8 cellular contexts compared by ENCODE assay signal in genomic region chr20:44886828-44887227, GRCh38. TPM values are rescaled to one million over a fixed set of nuclear protein-coding genes. Genes with fewer than 3 reads are reported as not detected.
DNase-seq lines count a peak whose midpoint lies in the region; ATAC-seq and TF ChIP-seq lines count a peak whose summit lies in the region.

No MANE protein-coding gene starts in this region.

- H3K27ac Mint-ChIP-seq in activated CD4-positive, alpha-beta memory T cell treated with anti-CD3 and anti-CD28 coated beads for 36 hours, result peak overlapping the region; percentile 82

- H3K79me2 ChIP-seq in HCT116 (ENCODE audit: insufficient read depth, low read length) (peaks cover 64% of the 10 kb centered on the region), hepatocyte (peaks cover 62% of the 10 kb centered on the region)

- no peak for TF ChIP-seq RAD21 in HCT116 (IDR thresholded peaks at IDR 0.05; ENCODE audit: low read depth)

- DNase-seq in HCT116 (ENCODE audit: low read depth, low spot score), result no peak
- DNase-seq in activated CD4-positive, alpha-beta memory T cell treated with anti-CD3 and anti-CD28 coated beads for 36 hours, result no peak
- no peak for DNase-seq in hepatocyte (ENCODE audit: low spot score)
- no peak for DNase-seq in stimulated activated CD4-positive, alpha-beta T cell treated with anti-CD3 and anti-CD28 coated beads, Interleukin-2, amount 100 ng/mL, for 24 hours
- DNase-seq in mesenteric fat pad (ENCODE audit: low spot score), result no peak
- no peak for DNase-seq in HuH-7 (ENCODE audit: low spot score)

- H3K4me3 ChIP-seq in HCT116 (replicated peaks in 1 of 2; ENCODE audit: low read depth in 1 of 2, low read length in 2 of 2) (peak overlapping the region; percentile 62 to 79), hepatocyte (peak overlapping the region; percentile 61), skeletal muscle tissue (ENCODE audit: low read length in 3 of 3) (peak overlapping the region; percentile 85 to 90 (median 90))

- peaks cover 18 to 32% of the 10 kb centered on the region in 2 experiments; a peak in 3 of 4 replicates for H3K4me1 ChIP-seq in HCT116 (ENCODE audit: control insufficient read depth in 1 of 2, insufficient read depth in 2 of 2, low read length in 2 of 2)
- peaks cover 13% of the 10 kb centered on the region for H3K4me1 ChIP-seq in hepatocyte (ENCODE audit: insufficient read depth)
- H3K4me1 ChIP-seq in skeletal muscle tissue (ENCODE audit: control insufficient read depth in 3 of 3, insufficient read depth in 3 of 3, low read length in 3 of 3), result peaks cover 18 to 31% (median 30%) of the 10 kb centered on the region in 3 donors

- 15% methylated on average over 2 of the region's 2 CpGs for WGBS in hepatocyte (ENCODE audit: low lambda C conversion rate, missing lambda C conversion rate)

- intact Hi-C loops in HCT116 (cut with micrococcal nuclease), result no loop called here
- intact Hi-C loops in activated CD4-positive, alpha-beta memory T cell treated with anti-CD3 and anti-CD28 coated beads for 36 hours (cut with micrococcal nuclease), result loop anchor here (10.0 kb wide), 1 partner anchor 672 kb away; the partner anchor contains the start of gene OSER1

- H4K20me1 ChIP-seq in HCT116 (ENCODE audit: insufficient read depth) (peaks cover 37% of the 10 kb centered on the region), hepatocyte (ENCODE audit: insufficient read depth, poor library complexity, severe bottlenecking) (peaks cover 56% of the 10 kb centered on the region)

- no peak overlapping the region for H2AFZ ChIP-seq in HCT116 (ENCODE audit: low read depth, low read length, poor library complexity, severe bottlenecking)
- H2AFZ ChIP-seq in hepatocyte, result no peak overlapping the region

- peak overlapping the region; percentile 85 for H3K4me3 Mint-ChIP-seq in activated CD4-positive, alpha-beta memory T cell treated with anti-CD3 and anti-CD28 coated beads for 36 hours

- CTCF ChIA-PET in HCT116 (lab: Charles Lee), result no interaction called here
- CTCF ChIA-PET in activated CD4-positive, alpha-beta memory T cell treated with anti-CD3 and anti-CD28 coated beads for 36 hours (lab: Charles Lee), result no interaction called here

- RAD21 ChIA-PET in HCT116 (lab: Charles Lee; ENCODE audit: low non-redundant PET in 1 of 2, low total read pairs in 2 of 2, uncharacterized antibody in 2 of 2, unreplicated experiment in 2 of 2), result no interaction called here

- TSS peak; percentile 53 for BruUV-seq in HCT116 (replicated peaks; lab: Mats Ljungman, UMichigan)

- TF ChIP-seq CTCF in HCT116 (IDR thresholded peaks at IDR 0.05 in 2 of 3, conservative IDR thresholded peaks at IDR 0.05 in 1 of 3; ENCODE audit: borderline replicate concordance in 1 of 3, insufficient read depth in 1 of 3, low read depth in 2 of 3, low read length in 2 of 3) (no peak), hepatocyte (IDR thresholded peaks at IDR 0.05; ENCODE audit: poor library complexity) (no peak)

- H3K9me3 ChIP-seq in HCT116 (ENCODE audit: control insufficient read depth in 1 of 2, insufficient read depth in 1 of 2, low read depth in 1 of 2, low read length in 2 of 2) (no peaks in the 10 kb centered on the region), hepatocyte (ENCODE audit: low read depth) (no peaks in the 10 kb centered on the region), skeletal muscle tissue (ENCODE audit: control insufficient read depth in 3 of 3, low read length in 3 of 3) (no peaks in the 10 kb centered on the region)

- H3K36me3 Mint-ChIP-seq in activated CD4-positive, alpha-beta memory T cell treated with anti-CD3 and anti-CD28 coated beads for 36 hours, result peaks cover 31% of the 10 kb centered on the region

- H3K4me2 ChIP-seq in HCT116 (ENCODE audit: low read length) (peak overlapping the region; percentile 93), hepatocyte (peak overlapping the region; percentile 85)

- ATAC-seq in HCT116 (no peak), GM21825 (IDR thresholded peaks at IDR 0.05; ENCODE audit: unreplicated experiment) (no peak)

- peaks cover 58% of the 10 kb centered on the region for H3K4me1 Mint-ChIP-seq in activated CD4-positive, alpha-beta memory T cell treated with anti-CD3 and anti-CD28 coated beads for 36 hours (ENCODE audit: low read depth)

- H3K9ac ChIP-seq in HCT116 (ENCODE audit: low read length) (peak overlapping the region; percentile 84), skeletal muscle tissue (ENCODE audit: low read depth in 1 of 3, low read length in 3 of 3) (peak overlapping the region; percentile 91 to 93 (median 92))

- H3K27ac ChIP-seq in HCT116 (ENCODE audit: low read depth, low read length) (no peak overlapping the region), hepatocyte (peak overlapping the region; percentile 94), skeletal muscle tissue (ENCODE audit: low read depth, low read length) (peak overlapping the region; percentile 93)

- H3K36me3 ChIP-seq in HCT116 (ENCODE audit: control insufficient read depth in 1 of 2, insufficient read depth in 2 of 2, low read length in 2 of 2) (peaks cover 0 to 16% of the 10 kb centered on the region in 2 experiments; a peak in 1 of 4 replicates), hepatocyte (replicated peaks; ENCODE audit: insufficient read depth, low read depth) (no peaks in the 10 kb centered on the region), skeletal muscle tissue (ENCODE audit: control insufficient read depth in 3 of 3, insufficient read depth in 3 of 3, low read length in 3 of 3) (no peaks in the 10 kb centered on the region)

- no peaks in the 10 kb centered on the region for H3K9me2 ChIP-seq in HCT116 (ENCODE audit: insufficient read depth)
- no peaks in the 10 kb centered on the region for H3K9me2 ChIP-seq in hepatocyte (replicated peaks; ENCODE audit: insufficient read depth)

- no peaks in the 10 kb centered on the region for H3K27me3 Mint-ChIP-seq in activated CD4-positive, alpha-beta memory T cell treated with anti-CD3 and anti-CD28 coated beads for 36 hours

- H3K27me3 ChIP-seq in HCT116 (ENCODE audit: insufficient read depth, low read length), result no peaks in the 10 kb centered on the region
- no peaks in the 10 kb centered on the region for H3K27me3 ChIP-seq in hepatocyte
- H3K27me3 ChIP-seq in skeletal muscle tissue (ENCODE audit: control insufficient read depth in 3 of 3, insufficient read depth in 3 of 3, low read length in 3 of 3), result no peaks in the 10 kb centered on the region

- POLR2A ChIA-PET in HCT116 (lab: Charles Lee), result no interaction called here
- POLR2A ChIA-PET in activated CD4-positive, alpha-beta memory T cell treated with anti-CD3 and anti-CD28 coated beads for 36 hours (lab: Charles Lee), result no interaction called here

- TF ChIP-seq POLR2A in HCT116 (IDR thresholded peaks at IDR 0.05; ENCODE audit: borderline replicate concordance, extremely low read depth, insufficient read depth, insufficient read length), result no peak

- no peaks in the 10 kb centered on the region for H3K9me3 Mint-ChIP-seq in activated CD4-positive, alpha-beta memory T cell treated with anti-CD3 and anti-CD28 coated beads for 36 hours

TF ChIP-seq in HCT116, 20 proteins besides CTCF, POLR2A, EP300 and RAD21 (continues in another document):
- TF ChIP-seq ZNF274 (IDR thresholded peaks at IDR 0.05; ENCODE audit: low read depth, low read length) (no peak), REST (IDR thresholded peaks at IDR 0.05; ENCODE audit: low read depth) (no peak), YY1 (IDR thresholded peaks at IDR 0.05; ENCODE audit: extremely low read depth, insufficient replicate concordance, low read depth, low read length) (no peak), SP1 (IDR thresholded peaks at IDR 0.05; ENCODE audit: low read depth) (no peak), ATF3 (IDR thresholded peaks at IDR 0.05) (no peak)

RNA-seq across cellular contexts. Expression of gene YWHAB, which starts 1.3 kb away (rescaled TPM):
- total RNA-seq in HCT116 (2021; ENCODE audit: unreplicated experiment) (200 TPM), hepatocyte (86.3 and 89.5 TPM in 2 replicates), skeletal muscle tissue (51.7 TPM), mesenteric fat pad (182 TPM)
- 67.0 and 89.6 TPM in 2 replicates for polyA plus RNA-seq in HCT116 (2012)
- 100 to 1,000 TPM; 280 to 284 TPM for total RNA-seq in activated CD4-positive, alpha-beta memory T cell treated with anti-CD3 and anti-CD28 coated beads for 36 hours
- 163 and 169 TPM in 2 replicates for polyA plus RNA-seq in hepatocyte

RNA-seq across cellular contexts. Expression of gene PABPC1L, which starts 23.0 kb away (rescaled TPM):
- 127 TPM for total RNA-seq in HCT116 (2021; ENCODE audit: unreplicated experiment)
- polyA plus RNA-seq in HCT116 (2012), result 140 and 170 TPM in 2 replicates
- 10 to 100 TPM; 61.5 to 70.7 TPM for total RNA-seq in activated CD4-positive, alpha-beta memory T cell treated with anti-CD3 and anti-CD28 coated beads for 36 hours
- total RNA-seq in hepatocyte, result 18.0 and 23.5 TPM in 2 replicates
- 15.6 and 29.6 TPM in 2 replicates for polyA plus RNA-seq in hepatocyte
- total RNA-seq in skeletal muscle tissue, result 1.0 TPM
- 10.1 TPM for total RNA-seq in mesenteric fat pad
